8 cellular contexts compared by ENCODE assay signal in the genomic region with DNA sequence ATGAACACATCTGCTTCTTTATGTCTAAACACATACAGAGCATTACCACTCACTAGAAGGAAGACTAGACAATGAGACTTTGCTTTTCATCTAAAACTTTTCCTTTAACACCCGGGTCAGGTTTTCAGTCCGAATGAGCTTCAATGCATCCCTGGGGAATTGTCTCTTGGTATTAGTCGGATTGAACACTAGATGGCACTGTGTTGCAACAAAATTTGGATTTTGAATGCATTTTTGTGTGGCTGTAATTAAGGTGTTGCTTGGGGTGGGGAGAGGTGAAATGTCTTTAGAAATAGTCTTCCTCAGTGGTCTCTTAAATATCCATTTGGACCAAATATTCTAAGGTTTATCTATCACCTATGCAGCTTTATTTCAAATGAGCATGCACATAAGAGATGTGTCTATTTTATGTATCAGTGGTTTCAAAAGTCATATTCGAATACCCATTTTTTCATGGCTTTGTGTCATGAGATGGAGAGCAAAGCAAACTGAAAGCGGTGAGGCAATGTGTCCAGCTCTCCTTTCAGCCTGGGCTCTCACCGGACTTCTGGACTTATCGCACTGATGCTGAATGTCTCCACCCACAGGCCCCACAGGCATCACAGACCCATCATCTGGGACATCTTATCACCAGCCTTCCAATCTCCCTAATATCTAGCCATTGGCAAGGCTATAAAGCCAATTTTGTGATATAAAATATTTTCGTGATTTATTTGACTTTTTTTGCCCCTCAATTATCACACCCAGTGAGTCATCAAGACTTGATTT.
DNase-seq lines count a peak whose midpoint lies in the region; ATAC-seq, FAIRE-seq and TF ChIP-seq lines count a peak whose summit lies in the region.

No MANE protein-coding gene starts in this region.

- no peaks in the 10 kb centered on the region for H3K27me3 ChIP-seq in liver (ENCODE audit: control insufficient read depth in 4 of 4, insufficient read depth in 4 of 4, low read length in 3 of 4)
- no peaks in the 10 kb centered on the region for H3K27me3 ChIP-seq in vagina

- no peak overlapping the region for H3K27ac Mint-ChIP-seq in chondrocyte (ENCODE audit: unreplicated experiment)

- H3K4me3 Mint-ChIP-seq in chondrocyte (ENCODE audit: unreplicated experiment) = no peak overlapping the region

- H3K4me3 ChIP-seq in NB4 (ENCODE audit: low read depth, low read length) = no peak overlapping the region
- no peak overlapping the region for H3K4me3 ChIP-seq in liver (ENCODE audit: low read depth in 1 of 3, low read length in 3 of 3)
- no peak overlapping the region for H3K4me3 ChIP-seq in vagina

- intact Hi-C loops in vagina (cut with DNase I) = loop anchor here (5.0 kb wide), 1 partner anchor 1270 kb away; no protein-coding TSS in a partner anchor

- H3K9me3 ChIP-seq in liver (ENCODE audit: control insufficient read depth in 4 of 4, low read length in 3 of 4) = no peaks in the 10 kb centered on the region
- H3K9me3 ChIP-seq in vagina = no peaks in the 10 kb centered on the region

- H3K27ac ChIP-seq in liver (ENCODE audit: low read depth in 1 of 2, low read length in 2 of 2) = no peak overlapping the region
- no peak overlapping the region for H3K27ac ChIP-seq in vagina

- no peak for ATAC-seq in GM18505 (IDR thresholded peaks at IDR 0.05; ENCODE audit: unreplicated experiment)

- DNase-seq in GM04503 (ENCODE audit: low read depth) (peak; percentile 14), NB4 (ENCODE audit: low read depth) (peak; percentile 78), RPMI7951 (ENCODE audit: low read depth) (peak; percentile 57), chondrocyte (ENCODE audit: low spot score) (no peak), vagina (ENCODE audit: extremely low spot score in 2 of 2) (no peak)

- TF ChIP-seq RAD21 in liver (IDR thresholded peaks at IDR 0.05) = peak; percentile 90 to 91

- no peak overlapping the region for H3K9ac ChIP-seq in liver (ENCODE audit: low read depth in 1 of 2, low read length in 2 of 2)

- peak; percentile 94 for FAIRE-seq in A204.1 (lab: Jason Lieb, UNC)

- H3K36me3 Mint-ChIP-seq in chondrocyte (ENCODE audit: low read depth) = no peaks in the 10 kb centered on the region

- TF ChIP-seq CTCF in NB4 (IDR thresholded peaks at IDR 0.05; ENCODE audit: low read depth, low read length) (peak; percentile 39), chondrocyte (IDR thresholded peaks at IDR 0.05) (peak; percentile 98), liver (IDR thresholded peaks at IDR 0.05; ENCODE audit: low read depth, low read length, missing input control) (peak; percentile 79), vagina (IDR thresholded peaks at IDR 0.05) (peak; percentile 48 to 59 (median 50))

- H3K36me3 ChIP-seq in liver (ENCODE audit: control insufficient read depth in 4 of 4, insufficient read depth in 3 of 4, low read depth in 1 of 4, low read length in 3 of 4) (no peaks in the 10 kb centered on the region), vagina (no peaks in the 10 kb centered on the region)

- H3K4me1 Mint-ChIP-seq in chondrocyte (ENCODE audit: low read depth) = peaks cover 8% of the 10 kb centered on the region

- no peak for TF ChIP-seq POLR2A in NB4 (IDR thresholded peaks at IDR 0.05; ENCODE audit: extremely low read depth, insufficient read length)
- TF ChIP-seq POLR2A in vagina (IDR thresholded peaks at IDR 0.05) = no peak
- TF ChIP-seq POLR2A in GM18505 (IDR thresholded peaks at IDR 0.05; ENCODE audit: borderline replicate concordance, extremely low read depth, insufficient read depth, insufficient read length) = no peak

- WGBS in liver = 39% methylated on average over 8 of the region's 8 CpGs

- peaks cover under 1% of the 10 kb centered on the region for H3K9me3 Mint-ChIP-seq in chondrocyte (ENCODE audit: low read depth)

- H3K27me3 Mint-ChIP-seq in chondrocyte (ENCODE audit: low read depth) = peaks cover 29% of the 10 kb centered on the region

- H3K4me1 ChIP-seq in liver (ENCODE audit: control insufficient read depth in 4 of 4, insufficient read depth in 4 of 4, low read length in 3 of 4) = peaks cover 2 to 9% (median 6%) of the 10 kb centered on the region in 4 donors
- H3K4me1 ChIP-seq in vagina = peaks cover 14% of the 10 kb centered on the region

TF ChIP-seq in liver, 16 proteins besides CTCF, POLR2A, EP300 and RAD21:
- TF ChIP-seq FOXA2 (IDR thresholded peaks at IDR 0.05) (no peak), JUND (IDR thresholded peaks at IDR 0.05) (no peak), RXRA (IDR thresholded peaks at IDR 0.05) (no peak), NR2F2 (IDR thresholded peaks at IDR 0.05) (no peak), HNF4G (IDR thresholded peaks at IDR 0.05) (no peak), FOXA1 (IDR thresholded peaks at IDR 0.05) (no peak), EGR1 (IDR thresholded peaks at IDR 0.05; ENCODE audit: low read depth in 2 of 2) (no peak), ZBTB33 (IDR thresholded peaks at IDR 0.05) (no peak), GABPA (IDR thresholded peaks at IDR 0.05 in 1 of 2, conservative IDR thresholded peaks at IDR 0.05 in 1 of 2) (no peak), YY1 (IDR thresholded peaks at IDR 0.05) (no peak), SP1 (IDR thresholded peaks at IDR 0.05) (no peak), TAF1 (conservative IDR thresholded peaks at IDR 0.05) (no peak)
- TF ChIP-seq, protein P1, sequence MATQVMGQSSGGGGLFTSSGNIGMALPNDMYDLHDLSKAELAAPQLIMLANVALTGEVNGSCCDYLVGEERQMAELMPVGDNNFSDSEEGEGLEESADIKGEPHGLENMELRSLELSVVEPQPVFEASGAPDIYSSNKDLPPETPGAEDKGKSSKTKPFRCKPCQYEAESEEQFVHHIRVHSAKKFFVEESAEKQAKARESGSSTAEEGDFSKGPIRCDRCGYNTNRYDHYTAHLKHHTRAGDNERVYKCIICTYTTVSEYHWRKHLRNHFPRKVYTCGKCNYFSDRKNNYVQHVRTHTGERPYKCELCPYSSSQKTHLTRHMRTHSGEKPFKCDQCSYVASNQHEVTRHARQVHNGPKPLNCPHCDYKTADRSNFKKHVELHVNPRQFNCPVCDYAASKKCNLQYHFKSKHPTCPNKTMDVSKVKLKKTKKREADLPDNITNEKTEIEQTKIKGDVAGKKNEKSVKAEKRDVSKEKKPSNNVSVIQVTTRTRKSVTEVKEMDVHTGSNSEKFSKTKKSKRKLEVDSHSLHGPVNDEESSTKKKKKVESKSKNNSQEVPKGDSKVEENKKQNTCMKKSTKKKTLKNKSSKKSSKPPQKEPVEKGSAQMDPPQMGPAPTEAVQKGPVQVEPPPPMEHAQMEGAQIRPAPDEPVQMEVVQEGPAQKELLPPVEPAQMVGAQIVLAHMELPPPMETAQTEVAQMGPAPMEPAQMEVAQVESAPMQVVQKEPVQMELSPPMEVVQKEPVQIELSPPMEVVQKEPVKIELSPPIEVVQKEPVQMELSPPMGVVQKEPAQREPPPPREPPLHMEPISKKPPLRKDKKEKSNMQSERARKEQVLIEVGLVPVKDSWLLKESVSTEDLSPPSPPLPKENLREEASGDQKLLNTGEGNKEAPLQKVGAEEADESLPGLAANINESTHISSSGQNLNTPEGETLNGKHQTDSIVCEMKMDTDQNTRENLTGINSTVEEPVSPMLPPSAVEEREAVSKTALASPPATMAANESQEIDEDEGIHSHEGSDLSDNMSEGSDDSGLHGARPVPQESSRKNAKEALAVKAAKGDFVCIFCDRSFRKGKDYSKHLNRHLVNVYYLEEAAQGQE (IDR thresholded peaks at IDR 0.05) = no peak
- TF ChIP-seq, protein P2, sequence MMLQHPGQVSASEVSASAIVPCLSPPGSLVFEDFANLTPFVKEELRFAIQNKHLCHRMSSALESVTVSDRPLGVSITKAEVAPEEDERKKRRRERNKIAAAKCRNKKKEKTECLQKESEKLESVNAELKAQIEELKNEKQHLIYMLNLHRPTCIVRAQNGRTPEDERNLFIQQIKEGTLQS (IDR thresholded peaks at IDR 0.05) = no peak
- TF ChIP-seq, protein P3, sequence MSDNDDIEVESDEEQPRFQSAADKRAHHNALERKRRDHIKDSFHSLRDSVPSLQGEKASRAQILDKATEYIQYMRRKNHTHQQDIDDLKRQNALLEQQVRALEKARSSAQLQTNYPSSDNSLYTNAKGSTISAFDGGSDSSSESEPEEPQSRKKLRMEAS (IDR thresholded peaks at IDR 0.05) = no peak

Comparison
In these comparisons a context has a peak if more than half of its experiments do, and no peak if none do; other contexts are left out.
1. DNase-seq: peak in GM04503 (single experiment), NB4 (single experiment) and RPMI7951 (single experiment); none in chondrocyte (single experiment) and vagina (0 of 2).
2. CTCF ChIP-seq: peak in every context shown above with its lines; median percentile 98 in chondrocyte; 79 in liver; 50 in vagina; 39 in NB4.